ENCODE assay signal across 1 cellular context in the genomic region with DNA sequence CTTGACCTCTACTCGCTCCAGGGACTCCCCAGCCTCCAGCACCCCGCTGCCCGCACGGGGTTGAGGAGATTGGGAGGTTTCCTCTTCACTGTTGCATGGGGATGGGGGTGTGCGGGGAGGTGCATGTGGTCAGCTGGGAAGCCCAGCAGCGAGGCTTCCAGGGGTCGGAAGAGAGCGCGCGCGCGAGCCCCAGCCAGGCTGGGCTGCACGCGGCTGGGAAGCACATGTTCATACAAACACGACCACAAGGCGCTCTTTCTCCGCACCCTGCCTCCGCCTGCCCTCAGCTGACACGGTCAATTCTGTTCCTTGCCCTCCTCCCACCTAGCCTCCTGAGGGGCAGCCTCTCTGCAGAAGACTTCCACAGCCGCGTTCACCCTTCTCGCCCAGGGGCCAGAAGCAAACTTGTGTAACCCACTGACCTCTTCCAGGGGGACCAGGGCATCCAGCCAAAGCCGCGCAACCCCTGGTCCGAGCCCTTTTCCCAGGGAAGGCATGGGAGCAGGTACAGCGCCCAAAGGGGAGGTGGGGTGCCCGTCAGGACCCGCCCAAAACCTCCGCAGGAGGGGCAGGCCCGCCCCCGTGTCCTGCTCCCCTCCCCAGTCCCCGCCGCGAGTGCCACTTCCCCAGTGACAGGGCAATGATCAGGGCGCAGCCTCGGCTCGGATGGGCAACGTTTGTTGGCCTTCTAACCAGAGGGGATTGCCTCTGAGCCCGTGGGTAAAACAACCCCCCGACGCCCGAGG.
TF ChIP-seq lines count a peak whose summit lies in the region.

No MANE protein-coding gene starts in this region.

TF ChIP-seq in WTC11, 78 proteins besides CTCF, POLR2A, EP300 and RAD21 (continued from another document and continues in another):
- TF ChIP-seq, protein P1, sequence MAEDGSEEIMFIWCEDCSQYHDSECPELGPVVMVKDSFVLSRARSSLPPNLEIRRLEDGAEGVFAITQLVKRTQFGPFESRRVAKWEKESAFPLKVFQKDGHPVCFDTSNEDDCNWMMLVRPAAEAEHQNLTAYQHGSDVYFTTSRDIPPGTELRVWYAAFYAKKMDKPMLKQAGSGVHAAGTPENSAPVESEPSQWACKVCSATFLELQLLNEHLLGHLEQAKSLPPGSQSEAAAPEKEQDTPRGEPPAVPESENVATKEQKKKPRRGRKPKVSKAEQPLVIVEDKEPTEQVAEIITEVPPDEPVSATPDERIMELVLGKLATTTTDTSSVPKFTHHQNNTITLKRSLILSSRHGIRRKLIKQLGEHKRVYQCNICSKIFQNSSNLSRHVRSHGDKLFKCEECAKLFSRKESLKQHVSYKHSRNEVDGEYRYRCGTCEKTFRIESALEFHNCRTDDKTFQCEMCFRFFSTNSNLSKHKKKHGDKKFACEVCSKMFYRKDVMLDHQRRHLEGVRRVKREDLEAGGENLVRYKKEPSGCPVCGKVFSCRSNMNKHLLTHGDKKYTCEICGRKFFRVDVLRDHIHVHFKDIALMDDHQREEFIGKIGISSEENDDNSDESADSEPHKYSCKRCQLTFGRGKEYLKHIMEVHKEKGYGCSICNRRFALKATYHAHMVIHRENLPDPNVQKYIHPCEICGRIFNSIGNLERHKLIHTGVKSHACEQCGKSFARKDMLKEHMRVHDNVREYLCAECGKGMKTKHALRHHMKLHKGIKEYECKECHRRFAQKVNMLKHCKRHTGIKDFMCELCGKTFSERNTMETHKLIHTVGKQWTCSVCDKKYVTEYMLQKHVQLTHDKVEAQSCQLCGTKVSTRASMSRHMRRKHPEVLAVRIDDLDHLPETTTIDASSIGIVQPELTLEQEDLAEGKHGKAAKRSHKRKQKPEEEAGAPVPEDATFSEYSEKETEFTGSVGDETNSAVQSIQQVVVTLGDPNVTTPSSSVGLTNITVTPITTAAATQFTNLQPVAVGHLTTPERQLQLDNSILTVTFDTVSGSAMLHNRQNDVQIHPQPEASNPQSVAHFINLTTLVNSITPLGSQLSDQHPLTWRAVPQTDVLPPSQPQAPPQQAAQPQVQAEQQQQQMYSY (CRISPR knock-in tag; IDR thresholded peaks at IDR 0.05): no peak; the same call in 1 of the 2 replicates
- TF ChIP-seq JUN (CRISPR knock-in tag; IDR thresholded peaks at IDR 0.05) (peak; percentile 96), TP53 (CRISPR knock-in tag; IDR thresholded peaks at IDR 0.05) (peak; percentile 93), ZNF219 (CRISPR knock-in tag; IDR thresholded peaks at IDR 0.05; ENCODE audit: borderline replicate concordance) (peak; percentile 82; the same call in 1 of the 2 replicates), SMAD4 (CRISPR knock-in tag; IDR thresholded peaks at IDR 0.05) (no peak; the same call in 1 of the 2 replicates), ZNF121 (CRISPR knock-in tag; IDR thresholded peaks at IDR 0.05) (peak; percentile 44; the same call in 1 of the 2 replicates), NFYB (CRISPR knock-in tag; conservative IDR thresholded peaks at IDR 0.05; ENCODE audit: low read depth) (no peak; the same call in 1 of the 2 replicates), SOX15 (CRISPR knock-in tag; IDR thresholded peaks at IDR 0.05) (no peak), NFE2L1 (CRISPR knock-in tag; IDR thresholded peaks at IDR 0.05) (peak; percentile 96), CREB1 (CRISPR knock-in tag; IDR thresholded peaks at IDR 0.05) (peak; percentile 92), IRF2 (CRISPR knock-in tag; IDR thresholded peaks at IDR 0.05; ENCODE audit: borderline replicate concordance, low read depth) (no peak), CBFB (CRISPR knock-in tag; IDR thresholded peaks at IDR 0.05; ENCODE audit: low read depth) (no peak), ELF4 (CRISPR knock-in tag; IDR thresholded peaks at IDR 0.05; ENCODE audit: low read depth) (peak; percentile 83; the same call in 1 of the 2 replicates), FOXK1 (CRISPR knock-in tag; IDR thresholded peaks at IDR 0.05) (peak; percentile 85), SMAD3 (CRISPR knock-in tag; IDR thresholded peaks at IDR 0.05; ENCODE audit: borderline replicate concordance) (peak; percentile 98), CREM (CRISPR knock-in tag; IDR thresholded peaks at IDR 0.05) (peak; percentile 74; the same call in 1 of the 2 replicates), HMGA2 (CRISPR knock-in tag; IDR thresholded peaks at IDR 0.05) (no peak), GRHL2 (CRISPR knock-in tag; IDR thresholded peaks at IDR 0.05; ENCODE audit: insufficient replicate concordance, severe bottlenecking) (no peak)
- TF ChIP-seq, protein P2, sequence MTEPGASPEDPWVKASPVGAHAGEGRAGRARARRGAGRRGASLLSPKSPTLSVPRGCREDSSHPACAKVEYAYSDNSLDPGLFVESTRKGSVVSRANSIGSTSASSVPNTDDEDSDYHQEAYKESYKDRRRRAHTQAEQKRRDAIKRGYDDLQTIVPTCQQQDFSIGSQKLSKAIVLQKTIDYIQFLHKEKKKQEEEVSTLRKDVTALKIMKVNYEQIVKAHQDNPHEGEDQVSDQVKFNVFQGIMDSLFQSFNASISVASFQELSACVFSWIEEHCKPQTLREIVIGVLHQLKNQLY (CRISPR knock-in tag; IDR thresholded peaks at IDR 0.05): no peak
- TF ChIP-seq, protein P3, sequence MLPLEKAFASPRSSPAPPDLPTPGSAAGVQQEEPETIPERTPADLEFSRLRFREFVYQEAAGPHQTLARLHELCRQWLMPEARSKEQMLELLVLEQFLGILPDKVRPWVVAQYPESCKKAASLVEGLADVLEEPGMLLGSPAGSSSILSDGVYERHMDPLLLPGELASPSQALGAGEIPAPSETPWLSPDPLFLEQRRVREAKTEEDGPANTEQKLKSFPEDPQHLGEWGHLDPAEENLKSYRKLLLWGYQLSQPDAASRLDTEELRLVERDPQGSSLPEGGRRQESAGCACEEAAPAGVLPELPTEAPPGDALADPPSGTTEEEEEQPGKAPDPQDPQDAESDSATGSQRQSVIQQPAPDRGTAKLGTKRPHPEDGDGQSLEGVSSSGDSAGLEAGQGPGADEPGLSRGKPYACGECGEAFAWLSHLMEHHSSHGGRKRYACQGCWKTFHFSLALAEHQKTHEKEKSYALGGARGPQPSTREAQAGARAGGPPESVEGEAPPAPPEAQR (CRISPR knock-in tag; IDR thresholded peaks at IDR 0.05): no peak
- TF ChIP-seq, protein P4, sequence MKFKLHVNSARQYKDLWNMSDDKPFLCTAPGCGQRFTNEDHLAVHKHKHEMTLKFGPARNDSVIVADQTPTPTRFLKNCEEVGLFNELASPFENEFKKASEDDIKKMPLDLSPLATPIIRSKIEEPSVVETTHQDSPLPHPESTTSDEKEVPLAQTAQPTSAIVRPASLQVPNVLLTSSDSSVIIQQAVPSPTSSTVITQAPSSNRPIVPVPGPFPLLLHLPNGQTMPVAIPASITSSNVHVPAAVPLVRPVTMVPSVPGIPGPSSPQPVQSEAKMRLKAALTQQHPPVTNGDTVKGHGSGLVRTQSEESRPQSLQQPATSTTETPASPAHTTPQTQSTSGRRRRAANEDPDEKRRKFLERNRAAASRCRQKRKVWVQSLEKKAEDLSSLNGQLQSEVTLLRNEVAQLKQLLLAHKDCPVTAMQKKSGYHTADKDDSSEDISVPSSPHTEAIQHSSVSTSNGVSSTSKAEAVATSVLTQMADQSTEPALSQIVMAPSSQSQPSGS (CRISPR knock-in tag; IDR thresholded peaks at IDR 0.05; ENCODE audit: borderline replicate concordance, low read depth): peak; percentile 75; the same call in 1 of the 2 replicates
- TF ChIP-seq, protein P5, sequence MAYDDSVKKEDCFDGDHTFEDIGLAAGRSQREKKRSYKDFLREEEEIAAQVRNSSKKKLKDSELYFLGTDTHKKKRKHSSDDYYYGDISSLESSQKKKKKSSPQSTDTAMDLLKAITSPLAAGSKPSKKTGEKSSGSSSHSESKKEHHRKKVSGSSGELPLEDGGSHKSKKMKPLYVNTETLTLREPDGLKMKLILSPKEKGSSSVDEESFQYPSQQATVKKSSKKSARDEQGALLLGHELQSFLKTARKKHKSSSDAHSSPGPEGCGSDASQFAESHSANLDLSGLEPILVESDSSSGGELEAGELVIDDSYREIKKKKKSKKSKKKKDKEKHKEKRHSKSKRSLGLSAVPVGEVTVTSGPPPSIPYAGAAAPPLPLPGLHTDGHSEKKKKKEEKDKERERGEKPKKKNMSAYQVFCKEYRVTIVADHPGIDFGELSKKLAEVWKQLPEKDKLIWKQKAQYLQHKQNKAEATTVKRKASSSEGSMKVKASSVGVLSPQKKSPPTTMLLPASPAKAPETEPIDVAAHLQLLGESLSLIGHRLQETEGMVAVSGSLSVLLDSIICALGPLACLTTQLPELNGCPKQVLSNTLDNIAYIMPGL (CRISPR knock-in tag; IDR thresholded peaks at IDR 0.05): no peak; the same call in 1 of the 2 replicates
- TF ChIP-seq, protein P6, sequence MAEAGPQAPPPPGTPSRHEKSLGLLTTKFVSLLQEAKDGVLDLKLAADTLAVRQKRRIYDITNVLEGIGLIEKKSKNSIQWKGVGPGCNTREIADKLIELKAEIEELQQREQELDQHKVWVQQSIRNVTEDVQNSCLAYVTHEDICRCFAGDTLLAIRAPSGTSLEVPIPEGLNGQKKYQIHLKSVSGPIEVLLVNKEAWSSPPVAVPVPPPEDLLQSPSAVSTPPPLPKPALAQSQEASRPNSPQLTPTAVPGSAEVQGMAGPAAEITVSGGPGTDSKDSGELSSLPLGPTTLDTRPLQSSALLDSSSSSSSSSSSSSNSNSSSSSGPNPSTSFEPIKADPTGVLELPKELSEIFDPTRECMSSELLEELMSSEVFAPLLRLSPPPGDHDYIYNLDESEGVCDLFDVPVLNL (CRISPR knock-in tag; IDR thresholded peaks at IDR 0.05; ENCODE audit: borderline replicate concordance, low read depth): no peak
- TF ChIP-seq, protein P7, sequence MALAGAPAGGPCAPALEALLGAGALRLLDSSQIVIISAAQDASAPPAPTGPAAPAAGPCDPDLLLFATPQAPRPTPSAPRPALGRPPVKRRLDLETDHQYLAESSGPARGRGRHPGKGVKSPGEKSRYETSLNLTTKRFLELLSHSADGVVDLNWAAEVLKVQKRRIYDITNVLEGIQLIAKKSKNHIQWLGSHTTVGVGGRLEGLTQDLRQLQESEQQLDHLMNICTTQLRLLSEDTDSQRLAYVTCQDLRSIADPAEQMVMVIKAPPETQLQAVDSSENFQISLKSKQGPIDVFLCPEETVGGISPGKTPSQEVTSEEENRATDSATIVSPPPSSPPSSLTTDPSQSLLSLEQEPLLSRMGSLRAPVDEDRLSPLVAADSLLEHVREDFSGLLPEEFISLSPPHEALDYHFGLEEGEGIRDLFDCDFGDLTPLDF (CRISPR knock-in tag; IDR thresholded peaks at IDR 0.05): peak; percentile 97
- TF ChIP-seq, protein P8, sequence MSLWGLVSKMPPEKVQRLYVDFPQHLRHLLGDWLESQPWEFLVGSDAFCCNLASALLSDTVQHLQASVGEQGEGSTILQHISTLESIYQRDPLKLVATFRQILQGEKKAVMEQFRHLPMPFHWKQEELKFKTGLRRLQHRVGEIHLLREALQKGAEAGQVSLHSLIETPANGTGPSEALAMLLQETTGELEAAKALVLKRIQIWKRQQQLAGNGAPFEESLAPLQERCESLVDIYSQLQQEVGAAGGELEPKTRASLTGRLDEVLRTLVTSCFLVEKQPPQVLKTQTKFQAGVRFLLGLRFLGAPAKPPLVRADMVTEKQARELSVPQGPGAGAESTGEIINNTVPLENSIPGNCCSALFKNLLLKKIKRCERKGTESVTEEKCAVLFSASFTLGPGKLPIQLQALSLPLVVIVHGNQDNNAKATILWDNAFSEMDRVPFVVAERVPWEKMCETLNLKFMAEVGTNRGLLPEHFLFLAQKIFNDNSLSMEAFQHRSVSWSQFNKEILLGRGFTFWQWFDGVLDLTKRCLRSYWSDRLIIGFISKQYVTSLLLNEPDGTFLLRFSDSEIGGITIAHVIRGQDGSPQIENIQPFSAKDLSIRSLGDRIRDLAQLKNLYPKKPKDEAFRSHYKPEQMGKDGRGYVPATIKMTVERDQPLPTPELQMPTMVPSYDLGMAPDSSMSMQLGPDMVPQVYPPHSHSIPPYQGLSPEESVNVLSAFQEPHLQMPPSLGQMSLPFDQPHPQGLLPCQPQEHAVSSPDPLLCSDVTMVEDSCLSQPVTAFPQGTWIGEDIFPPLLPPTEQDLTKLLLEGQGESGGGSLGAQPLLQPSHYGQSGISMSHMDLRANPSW (CRISPR knock-in tag; conservative IDR thresholded peaks at IDR 0.05; ENCODE audit: low read depth): no peak
- TF ChIP-seq, protein P9, sequence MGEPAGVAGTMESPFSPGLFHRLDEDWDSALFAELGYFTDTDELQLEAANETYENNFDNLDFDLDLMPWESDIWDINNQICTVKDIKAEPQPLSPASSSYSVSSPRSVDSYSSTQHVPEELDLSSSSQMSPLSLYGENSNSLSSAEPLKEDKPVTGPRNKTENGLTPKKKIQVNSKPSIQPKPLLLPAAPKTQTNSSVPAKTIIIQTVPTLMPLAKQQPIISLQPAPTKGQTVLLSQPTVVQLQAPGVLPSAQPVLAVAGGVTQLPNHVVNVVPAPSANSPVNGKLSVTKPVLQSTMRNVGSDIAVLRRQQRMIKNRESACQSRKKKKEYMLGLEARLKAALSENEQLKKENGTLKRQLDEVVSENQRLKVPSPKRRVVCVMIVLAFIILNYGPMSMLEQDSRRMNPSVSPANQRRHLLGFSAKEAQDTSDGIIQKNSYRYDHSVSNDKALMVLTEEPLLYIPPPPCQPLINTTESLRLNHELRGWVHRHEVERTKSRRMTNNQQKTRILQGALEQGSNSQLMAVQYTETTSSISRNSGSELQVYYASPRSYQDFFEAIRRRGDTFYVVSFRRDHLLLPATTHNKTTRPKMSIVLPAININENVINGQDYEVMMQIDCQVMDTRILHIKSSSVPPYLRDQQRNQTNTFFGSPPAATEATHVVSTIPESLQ (CRISPR knock-in tag; IDR thresholded peaks at IDR 0.05): peak; percentile 86; the same call in 1 of the 2 replicates
- TF ChIP-seq, protein P10, sequence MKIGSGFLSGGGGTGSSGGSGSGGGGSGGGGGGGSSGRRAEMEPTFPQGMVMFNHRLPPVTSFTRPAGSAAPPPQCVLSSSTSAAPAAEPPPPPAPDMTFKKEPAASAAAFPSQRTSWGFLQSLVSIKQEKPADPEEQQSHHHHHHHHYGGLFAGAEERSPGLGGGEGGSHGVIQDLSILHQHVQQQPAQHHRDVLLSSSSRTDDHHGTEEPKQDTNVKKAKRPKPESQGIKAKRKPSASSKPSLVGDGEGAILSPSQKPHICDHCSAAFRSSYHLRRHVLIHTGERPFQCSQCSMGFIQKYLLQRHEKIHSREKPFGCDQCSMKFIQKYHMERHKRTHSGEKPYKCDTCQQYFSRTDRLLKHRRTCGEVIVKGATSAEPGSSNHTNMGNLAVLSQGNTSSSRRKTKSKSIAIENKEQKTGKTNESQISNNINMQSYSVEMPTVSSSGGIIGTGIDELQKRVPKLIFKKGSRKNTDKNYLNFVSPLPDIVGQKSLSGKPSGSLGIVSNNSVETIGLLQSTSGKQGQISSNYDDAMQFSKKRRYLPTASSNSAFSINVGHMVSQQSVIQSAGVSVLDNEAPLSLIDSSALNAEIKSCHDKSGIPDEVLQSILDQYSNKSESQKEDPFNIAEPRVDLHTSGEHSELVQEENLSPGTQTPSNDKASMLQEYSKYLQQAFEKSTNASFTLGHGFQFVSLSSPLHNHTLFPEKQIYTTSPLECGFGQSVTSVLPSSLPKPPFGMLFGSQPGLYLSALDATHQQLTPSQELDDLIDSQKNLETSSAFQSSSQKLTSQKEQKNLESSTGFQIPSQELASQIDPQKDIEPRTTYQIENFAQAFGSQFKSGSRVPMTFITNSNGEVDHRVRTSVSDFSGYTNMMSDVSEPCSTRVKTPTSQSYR (CRISPR knock-in tag; IDR thresholded peaks at IDR 0.05): peak; percentile 96
